In genomic region chr14:35339761-35340406, GRCh38 we compare ENCODE assay signal across 8 cellular contexts. TPM values are rescaled to one million over a fixed set of nuclear protein-coding genes. Genes with fewer than 3 reads are reported as not detected.
DNase-seq lines count a peak whose midpoint lies in the region; ATAC-seq, FAIRE-seq and TF ChIP-seq lines count a peak whose summit lies in the region.

No MANE protein-coding gene starts in this region.

- no peak for TF ChIP-seq RAD21 in K562 (CRISPR knock-in tag; conservative IDR thresholded peaks at IDR 0.05 in 1 of 2, IDR thresholded peaks at IDR 0.05 in 1 of 2)

- H3K9ac ChIP-seq in K562 (ENCODE audit: insufficient read depth in 1 of 2, low read depth in 2 of 2, low read length in 2 of 2) (peak overlapping the region in 1 of 2 experiments; percentile 55; a peak in 1 of 4 replicates), rectal smooth muscle tissue (ENCODE audit: low read length) (no peak overlapping the region)

- in situ Hi-C loops in K562 (cut with MboI) (no loop called here), brain microvascular endothelial cell (cut with HindIII; ENCODE audit: low pct_ligation_motif_present, low sequenced_read_pairs) (no loop called here)

- no peaks in the 10 kb centered on the region for H3K9me3 ChIP-seq in K562 (replicated peaks; ENCODE audit: control insufficient read depth, insufficient read depth, low read depth, low read length)

- TF ChIP-seq CTCF in K562 (IDR thresholded peaks at IDR 0.05 in 2 of 3, conservative IDR thresholded peaks at IDR 0.05 in 1 of 3; ENCODE audit: insufficient read depth in 2 of 3, low read depth in 1 of 3, low read length in 3 of 3) (no peak), brain microvascular endothelial cell (IDR thresholded peaks at IDR 0.05; ENCODE audit: low read depth, low read length, missing control alignments) (no peak)

- H3K27me3 ChIP-seq in K562 (ENCODE audit: control insufficient read depth in 2 of 2, insufficient read depth in 2 of 2, low read length in 2 of 2) (no peaks in the 10 kb centered on the region), rectal smooth muscle tissue (ENCODE audit: control insufficient read depth, insufficient read depth, low read length) (no peaks in the 10 kb centered on the region), brain microvascular endothelial cell (replicated peaks) (no peaks in the 10 kb centered on the region)

- no peak overlapping the region for H3K4me2 ChIP-seq in K562 (ENCODE audit: insufficient read depth, low read length)

- no peak for FAIRE-seq in K562 (lab: Jason Lieb, UNC)

- H3K27ac ChIP-seq in K562 (ENCODE audit: extremely low read depth, low read depth, low read length), result no peak overlapping the region
- H3K27ac ChIP-seq in rectal smooth muscle tissue (ENCODE audit: low read depth, low read length), result peak overlapping the region; percentile 46
- H3K27ac ChIP-seq in brain microvascular endothelial cell, result no peak overlapping the region

- DNase-seq in K562 (ENCODE audit: extremely low read depth in 1 of 4, low spot score in 3 of 4) (no peak), brain microvascular endothelial cell (no peak), EL (no peak)
- no peak for DNase-seq in stimulated activated CD8-positive, alpha-beta memory T cell treated with anti-CD3 and anti-CD28 coated beads, Interleukin-4, amount 100 ng/mL, for 48 hours

- no peaks in the 10 kb centered on the region for H3K79me2 ChIP-seq in K562 (ENCODE audit: control insufficient read depth, insufficient read depth, low read length)

- peak; percentile 55 for ATAC-seq in GM18868 (IDR thresholded peaks at IDR 0.05; ENCODE audit: unreplicated experiment)
- peak; percentile 80 for ATAC-seq in HG03175 (IDR thresholded peaks at IDR 0.05; ENCODE audit: unreplicated experiment)
- ATAC-seq in K562, result no peak
- no peak for ATAC-seq in GM19397 (IDR thresholded peaks at IDR 0.05; ENCODE audit: unreplicated experiment)

- CTCF ChIA-PET in K562 (lab: Yijun Ruan, JAX; ENCODE audit: low intra/inter-chr PET ratio), result no interaction called here

- TF ChIP-seq POLR2A in K562 (conservative IDR thresholded peaks at IDR 0.05), result no peak

- H4K20me1 ChIP-seq in K562 (replicated peaks; ENCODE audit: control insufficient read depth, insufficient read depth, low read length), result no peaks in the 10 kb centered on the region

- 61% methylated on average over 10 of the region's 12 CpGs for WGBS in K562 (ENCODE audit: insufficient coverage, low coverage, missing lambda C conversion rate)

- no peak for TF ChIP-seq EP300 in K562 (IDR thresholded peaks at IDR 0.05; ENCODE audit: low read length)

- H2AFZ ChIP-seq in K562 (ENCODE audit: low read depth, low read length), result peak overlapping the region; percentile 45; the same call in 1 of the 2 replicates

- POLR2A ChIA-PET in K562 (lab: Yijun Ruan, JAX), result interaction anchor here (0.6 to 1.3 kb wide), 2 partner anchors 12 to 43 kb away, joined by 3 to 4 read pairs; no protein-coding TSS in a partner anchor

- no peaks in the 10 kb centered on the region for H3K36me3 ChIP-seq in K562 (ENCODE audit: control insufficient read depth, insufficient read depth, low read length)
- H3K36me3 ChIP-seq in rectal smooth muscle tissue (ENCODE audit: control insufficient read depth, insufficient read depth, low read length), result no peaks in the 10 kb centered on the region
- no peaks in the 10 kb centered on the region for H3K36me3 ChIP-seq in brain microvascular endothelial cell (replicated peaks)

- peaks cover 4% of the 10 kb centered on the region for H3K9me1 ChIP-seq in K562 (ENCODE audit: control insufficient read depth, insufficient read depth, low read length)

- H3K4me3 ChIP-seq in K562, result no peak overlapping the region
- no peak overlapping the region for H3K4me3 ChIP-seq in rectal smooth muscle tissue (ENCODE audit: low read length)
- no peak overlapping the region for H3K4me3 ChIP-seq in brain microvascular endothelial cell (ENCODE audit: low read depth, low read length)

- no TSS peak for BruUV-seq in K562 (replicated peaks; lab: Mats Ljungman, UMichigan)

- peaks cover 31 to 48% of the 10 kb centered on the region in 2 experiments for H3K4me1 ChIP-seq in K562 (replicated peaks in 1 of 2; ENCODE audit: control insufficient read depth in 2 of 2, insufficient read depth in 2 of 2, low read length in 2 of 2)
- peaks cover 31% of the 10 kb centered on the region for H3K4me1 ChIP-seq in rectal smooth muscle tissue (ENCODE audit: control insufficient read depth, insufficient read depth, low read length)

- intact Hi-C loops in K562 (cut with micrococcal nuclease), result no loop called here

TF ChIP-seq in K562, 482 proteins besides CTCF, POLR2A, EP300 and RAD21 (continues in another document):
- TF ChIP-seq ZNF644 (tag; IDR thresholded peaks at IDR 0.05; ENCODE audit: low read depth), result no peak
- no peak for TF ChIP-seq BACH1 (tag; IDR thresholded peaks at IDR 0.05)
- no peak for TF ChIP-seq ZKSCAN1 (IDR thresholded peaks at IDR 0.05; ENCODE audit: low read depth, low read length)
- no peak for TF ChIP-seq ZNF57 (CRISPR knock-in tag; IDR thresholded peaks at IDR 0.05)
- TF ChIP-seq, protein P1, sequence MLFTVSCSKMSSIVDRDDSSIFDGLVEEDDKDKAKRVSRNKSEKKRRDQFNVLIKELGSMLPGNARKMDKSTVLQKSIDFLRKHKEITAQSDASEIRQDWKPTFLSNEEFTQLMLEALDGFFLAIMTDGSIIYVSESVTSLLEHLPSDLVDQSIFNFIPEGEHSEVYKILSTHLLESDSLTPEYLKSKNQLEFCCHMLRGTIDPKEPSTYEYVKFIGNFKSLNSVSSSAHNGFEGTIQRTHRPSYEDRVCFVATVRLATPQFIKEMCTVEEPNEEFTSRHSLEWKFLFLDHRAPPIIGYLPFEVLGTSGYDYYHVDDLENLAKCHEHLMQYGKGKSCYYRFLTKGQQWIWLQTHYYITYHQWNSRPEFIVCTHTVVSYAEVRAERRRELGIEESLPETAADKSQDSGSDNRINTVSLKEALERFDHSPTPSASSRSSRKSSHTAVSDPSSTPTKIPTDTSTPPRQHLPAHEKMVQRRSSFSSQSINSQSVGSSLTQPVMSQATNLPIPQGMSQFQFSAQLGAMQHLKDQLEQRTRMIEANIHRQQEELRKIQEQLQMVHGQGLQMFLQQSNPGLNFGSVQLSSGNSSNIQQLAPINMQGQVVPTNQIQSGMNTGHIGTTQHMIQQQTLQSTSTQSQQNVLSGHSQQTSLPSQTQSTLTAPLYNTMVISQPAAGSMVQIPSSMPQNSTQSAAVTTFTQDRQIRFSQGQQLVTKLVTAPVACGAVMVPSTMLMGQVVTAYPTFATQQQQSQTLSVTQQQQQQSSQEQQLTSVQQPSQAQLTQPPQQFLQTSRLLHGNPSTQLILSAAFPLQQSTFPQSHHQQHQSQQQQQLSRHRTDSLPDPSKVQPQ (CRISPR knock-in tag; IDR thresholded peaks at IDR 0.05; ENCODE audit: borderline replicate concordance), result no peak
- TF ChIP-seq ZNF592 (IDR thresholded peaks at IDR 0.05), result no peak
- TF ChIP-seq, protein P2, sequence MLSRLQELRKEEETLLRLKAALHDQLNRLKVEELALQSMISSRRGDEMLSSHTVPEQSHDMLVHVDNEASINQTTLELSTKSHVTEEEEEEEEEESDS (CRISPR knock-in tag; IDR thresholded peaks at IDR 0.05), result no peak

RNA-seq across cellular contexts. Expression of gene PSMA6, which starts 47.7 kb away (rescaled TPM):
- total RNA-seq in K562 (2011; cell fraction: chromatin; rRNA removed; ENCODE audit: low replicate concordance), result 38.7 and 60.7 TPM in 2 replicates
- total RNA-seq in K562 (2011; cell fraction: nucleolus; rRNA removed), result 47.8 and 50.5 TPM in 2 replicates
- 58.6 and 80.4 TPM in 2 replicates for total RNA-seq in K562 (2011; cell fraction: nucleoplasm; rRNA removed)
- total RNA-seq in K562 (2014; rRNA removed), result 164 and 210 TPM in 2 replicates
- 234 and 271 TPM in 2 replicates for total RNA-seq in K562 (2014; rRNA removed; fragmentation: Illumina TruSeq; extraction: Trizol)
- total RNA-seq in K562 (2015; rRNA removed; fragmentation: Illumina TruSeq; extraction: Trizol), result 279 and 288 TPM in 2 replicates
- 258 and 274 TPM in 2 replicates for total RNA-seq in K562 (2021)
- polyA plus RNA-seq in K562 (2011; rRNA removed), result 318 and 452 TPM in 2 replicates
- polyA plus RNA-seq in K562 (2011; cell fraction: cytosol; rRNA removed), result 167 and 229 TPM in 2 replicates
- 54.4 and 95.7 TPM in 2 replicates for polyA plus RNA-seq in K562 (2011; cell fraction: nucleus; rRNA removed)
- polyA plus RNA-seq in K562 (2012), result 203 and 288 TPM in 2 replicates
- 292 and 301 TPM in 2 replicates for polyA plus RNA-seq in K562 (2014; fragmentation: Illumina TruSeq; extraction: Trizol)
- polyA plus RNA-seq in K562 (2014; fragmentation: Nextera tagmentation; extraction: Ambion mirVana), result 100 to 1,000 TPM; 922 to 952 TPM
- 274 and 283 TPM in 2 replicates for polyA plus RNA-seq in K562 (2014; rRNA removed)
- polyA minus RNA-seq in K562 (2011; rRNA and poly(A)+ RNA removed), result 166 and 169 TPM in 2 replicates
- 78.1 and 98.1 TPM in 2 replicates for polyA minus RNA-seq in K562 (2011; cell fraction: cytosol; rRNA and poly(A)+ RNA removed)
- polyA minus RNA-seq in K562 (2011; cell fraction: nucleus; rRNA and poly(A)+ RNA removed), result 17.6 and 42.8 TPM in 2 replicates

Comparison
In these comparisons a context has a peak if more than half of its experiments do, and no peak if none do; other contexts are left out.
1. ATAC-seq: peak in GM18868 (single experiment) and HG03175 (single experiment); none in K562 (single experiment) and GM19397 (single experiment).